9 cellular contexts compared by ENCODE assay signal in the genomic region with DNA sequence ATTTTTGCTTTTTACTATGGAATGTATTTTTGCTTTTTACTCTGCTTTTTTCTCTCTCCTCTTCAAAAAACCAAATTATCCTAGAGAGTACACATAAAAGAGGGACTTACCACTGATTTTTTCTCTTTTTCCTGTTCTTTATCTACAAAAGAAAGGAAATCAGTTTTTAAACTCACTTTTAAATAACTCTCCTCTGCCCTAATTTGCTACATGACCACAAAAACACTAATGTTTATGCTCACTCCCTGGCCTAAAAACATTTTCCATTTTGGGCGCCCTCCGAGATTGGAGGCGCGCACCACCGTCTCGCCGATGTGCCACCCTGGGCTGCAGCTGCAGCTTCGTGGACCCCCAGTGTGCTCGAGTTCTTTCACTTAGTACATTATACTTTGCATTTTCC. TPM values are rescaled to one million over a fixed set of nuclear protein-coding genes. Genes with fewer than 3 reads are reported as not detected.
DNase-seq lines count a peak whose midpoint lies in the region; ATAC-seq and TF ChIP-seq lines count a peak whose summit lies in the region.
"Had no signal": no experiment of that assay in that cellular context is flagged by ENCODE, and none has a peak within 500 bp of the region (broad histone marks: within the 10 kb centered on the region; RNA-seq: fewer than 3 reads in every experiment).

No MANE protein-coding gene starts in this region.

- no peaks in the 10 kb centered on the region for H4K20me1 ChIP-seq in DOHH2 (ENCODE audit: control insufficient read depth, insufficient read depth, low read depth, low read length)

- peak overlapping the region; percentile 25 for H3K27ac ChIP-seq in DOHH2 (ENCODE audit: low read depth, low read length)
- H3K27ac ChIP-seq in VCaP, result peak overlapping the region; percentile 85
- peak overlapping the region; percentile 93 for H3K27ac ChIP-seq in rectal smooth muscle tissue (ENCODE audit: low read depth, low read length)

- H3K9me3 ChIP-seq in DOHH2 (ENCODE audit: control insufficient read depth, insufficient read depth, low read length), result no peaks in the 10 kb centered on the region

- TF ChIP-seq CTCF in DOHH2 (IDR thresholded peaks at IDR 0.05; ENCODE audit: low read depth, low read length, poor library complexity, severe bottlenecking) (no peak), VCaP (conservative IDR thresholded peaks at IDR 0.05) (no peak), fibroblast of the aortic adventitia (IDR thresholded peaks at IDR 0.05; ENCODE audit: insufficient read depth, low read length) (no peak)

- ATAC-seq in GM18907 (IDR thresholded peaks at IDR 0.05; ENCODE audit: unreplicated experiment), result no peak

- H3K4me2 ChIP-seq in DOHH2 (ENCODE audit: low read length), result peak overlapping the region; percentile 61

- H3K9ac ChIP-seq in rectal smooth muscle tissue (ENCODE audit: low read length), result no peak overlapping the region

- H3K4me3 ChIP-seq in DOHH2 (ENCODE audit: low read length) (peak overlapping the region; percentile 70), fibroblast of the aortic adventitia (ENCODE audit: low read depth, low read length) (peak overlapping the region; percentile 83), rectal smooth muscle tissue (ENCODE audit: low read length) (peak overlapping the region; percentile 65)

- peaks cover 20% of the 10 kb centered on the region for H3F3A ChIP-seq in DOHH2 (ENCODE audit: control insufficient read depth, insufficient read depth)

- H3K27me3 ChIP-seq in DOHH2 (ENCODE audit: control insufficient read depth, low read length) (no peaks in the 10 kb centered on the region), rectal smooth muscle tissue (ENCODE audit: control insufficient read depth, insufficient read depth, low read length) (no peaks in the 10 kb centered on the region)

- H3K36me3 ChIP-seq in DOHH2 (ENCODE audit: control insufficient read depth, low read length) (peaks cover 4% of the 10 kb centered on the region), rectal smooth muscle tissue (ENCODE audit: control insufficient read depth, insufficient read depth, low read length) (no peaks in the 10 kb centered on the region)

- peaks cover 14% of the 10 kb centered on the region for H3K79me2 ChIP-seq in DOHH2 (ENCODE audit: control insufficient read depth, low read length)

- DNase-seq in fibroblast of the aortic adventitia (ENCODE audit: low read depth) (no peak), EL (no peak)
- DNase-seq in activated CD4-positive, alpha-beta T cell treated with anti-CD3 and anti-CD28 coated beads for 1 hour, result no peak
- no peak for DNase-seq in activated CD8-positive, alpha-beta memory T cell treated with anti-CD3 and anti-CD28 coated beads, Interleukin-2, amount 50 U/mL, for 48 hours

- no peaks in the 10 kb centered on the region for H3K9me2 ChIP-seq in DOHH2 (replicated peaks; ENCODE audit: control insufficient read depth, low read length)

- H3K4me1 ChIP-seq in DOHH2 (ENCODE audit: control insufficient read depth, low read length) (peaks cover 97% of the 10 kb centered on the region), rectal smooth muscle tissue (ENCODE audit: control insufficient read depth, insufficient read depth, low read length) (peaks cover 9% of the 10 kb centered on the region)

RNA-seq across cellular contexts. Expression of gene TK2, which starts 1.1 kb away (rescaled TPM):
- 58.8 and 101 TPM in 2 replicates for total RNA-seq in fibroblast of the aortic adventitia (ENCODE audit: low replicate concordance)

RNA-seq across cellular contexts. Expression of gene CKLF, which starts 3.5 kb away (rescaled TPM):
- 17.3 and 73.4 TPM in 2 replicates for total RNA-seq in fibroblast of the aortic adventitia (ENCODE audit: low replicate concordance)

RNA-seq across cellular contexts. Expression of gene CMTM1, which starts 17.4 kb away (rescaled TPM):
- 3.2 TPM in 1 of 2 replicates, not detected in the other for total RNA-seq in fibroblast of the aortic adventitia (ENCODE audit: low replicate concordance)

RNA-seq across cellular contexts. Expression of gene CMTM2, which starts 30.4 kb away (rescaled TPM):
- total RNA-seq in fibroblast of the aortic adventitia (ENCODE audit: low replicate concordance), result not detected in 2 replicates
- total RNA-seq: dermis microvascular lymphatic vessel endothelial cell had no signal

RNA-seq across cellular contexts. Expression of gene CMTM3, which starts 55.6 kb away (rescaled TPM):
- total RNA-seq in fibroblast of the aortic adventitia (ENCODE audit: low replicate concordance), result 7.4 and 17.8 TPM in 2 replicates

Comparison
In these comparisons a context has a peak if more than half of its experiments do, and no peak if none do; other contexts are left out.
1. H3K27ac ChIP-seq: peak in every context shown above with its lines; median percentile 93 in rectal smooth muscle tissue; 85 in VCaP; 25 in DOHH2.